1 cellular context compared by ENCODE assay signal in the genomic region with DNA sequence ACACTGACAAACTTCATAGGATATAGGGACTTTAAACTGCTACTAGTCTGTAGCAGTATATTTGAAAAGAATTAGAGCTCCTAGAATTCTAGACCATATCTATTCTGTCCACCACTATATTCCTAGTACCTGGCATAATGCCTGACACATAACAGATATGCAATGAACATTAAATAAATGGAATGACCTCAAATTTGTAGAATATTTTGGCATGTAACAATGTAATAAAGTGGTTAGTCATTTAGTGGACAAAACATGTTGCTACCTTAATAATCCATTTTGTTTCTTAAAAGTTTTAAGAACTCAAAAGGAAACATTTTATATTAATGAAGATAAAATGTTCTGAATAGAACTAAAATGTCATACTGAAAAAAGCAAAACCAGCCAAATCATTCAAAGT.
TF ChIP-seq lines count a peak whose summit lies in the region.

No MANE protein-coding gene starts in this region.

TF ChIP-seq in GM12878, 131 proteins besides CTCF, POLR2A, EP300 and RAD21:
- TF ChIP-seq, protein P1, sequence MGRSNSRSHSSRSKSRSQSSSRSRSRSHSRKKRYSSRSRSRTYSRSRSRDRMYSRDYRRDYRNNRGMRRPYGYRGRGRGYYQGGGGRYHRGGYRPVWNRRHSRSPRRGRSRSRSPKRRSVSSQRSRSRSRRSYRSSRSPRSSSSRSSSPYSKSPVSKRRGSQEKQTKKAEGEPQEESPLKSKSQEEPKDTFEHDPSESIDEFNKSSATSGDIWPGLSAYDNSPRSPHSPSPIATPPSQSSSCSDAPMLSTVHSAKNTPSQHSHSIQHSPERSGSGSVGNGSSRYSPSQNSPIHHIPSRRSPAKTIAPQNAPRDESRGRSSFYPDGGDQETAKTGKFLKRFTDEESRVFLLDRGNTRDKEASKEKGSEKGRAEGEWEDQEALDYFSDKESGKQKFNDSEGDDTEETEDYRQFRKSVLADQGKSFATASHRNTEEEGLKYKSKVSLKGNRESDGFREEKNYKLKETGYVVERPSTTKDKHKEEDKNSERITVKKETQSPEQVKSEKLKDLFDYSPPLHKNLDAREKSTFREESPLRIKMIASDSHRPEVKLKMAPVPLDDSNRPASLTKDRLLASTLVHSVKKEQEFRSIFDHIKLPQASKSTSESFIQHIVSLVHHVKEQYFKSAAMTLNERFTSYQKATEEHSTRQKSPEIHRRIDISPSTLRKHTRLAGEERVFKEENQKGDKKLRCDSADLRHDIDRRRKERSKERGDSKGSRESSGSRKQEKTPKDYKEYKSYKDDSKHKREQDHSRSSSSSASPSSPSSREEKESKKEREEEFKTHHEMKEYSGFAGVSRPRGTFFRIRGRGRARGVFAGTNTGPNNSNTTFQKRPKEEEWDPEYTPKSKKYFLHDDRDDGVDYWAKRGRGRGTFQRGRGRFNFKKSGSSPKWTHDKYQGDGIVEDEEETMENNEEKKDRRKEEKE (IDR thresholded peaks at IDR 0.05), result no peak
- TF ChIP-seq SRF (IDR thresholded peaks at IDR 0.05; ENCODE audit: low read depth in 2 of 2, low read length in 2 of 2) (no peak), RAD51 (IDR thresholded peaks at IDR 0.05) (no peak), ASH2L (IDR thresholded peaks at IDR 0.05; ENCODE audit: borderline replicate concordance, low read depth) (no peak), ZNF207 (IDR thresholded peaks at IDR 0.05; ENCODE audit: borderline replicate concordance) (no peak), IKZF1 (conservative IDR thresholded peaks at IDR 0.05) (no peak), POLR2AphosphoS2 (IDR thresholded peaks at IDR 0.05; ENCODE audit: low read depth, low read length) (no peak), CBFB (IDR thresholded peaks at IDR 0.05; ENCODE audit: low read depth) (no peak), KDM1A (IDR thresholded peaks at IDR 0.05; ENCODE audit: borderline replicate concordance) (no peak), TCF12 (IDR thresholded peaks at IDR 0.05; ENCODE audit: low read depth, low read length) (no peak), CREM (IDR thresholded peaks at IDR 0.05; ENCODE audit: low read depth) (no peak)
TF ChIP-seq in GM12878: peak in this region for 0.
